Comparison of ENCODE assay signal across 1 cellular context in the genomic region with DNA sequence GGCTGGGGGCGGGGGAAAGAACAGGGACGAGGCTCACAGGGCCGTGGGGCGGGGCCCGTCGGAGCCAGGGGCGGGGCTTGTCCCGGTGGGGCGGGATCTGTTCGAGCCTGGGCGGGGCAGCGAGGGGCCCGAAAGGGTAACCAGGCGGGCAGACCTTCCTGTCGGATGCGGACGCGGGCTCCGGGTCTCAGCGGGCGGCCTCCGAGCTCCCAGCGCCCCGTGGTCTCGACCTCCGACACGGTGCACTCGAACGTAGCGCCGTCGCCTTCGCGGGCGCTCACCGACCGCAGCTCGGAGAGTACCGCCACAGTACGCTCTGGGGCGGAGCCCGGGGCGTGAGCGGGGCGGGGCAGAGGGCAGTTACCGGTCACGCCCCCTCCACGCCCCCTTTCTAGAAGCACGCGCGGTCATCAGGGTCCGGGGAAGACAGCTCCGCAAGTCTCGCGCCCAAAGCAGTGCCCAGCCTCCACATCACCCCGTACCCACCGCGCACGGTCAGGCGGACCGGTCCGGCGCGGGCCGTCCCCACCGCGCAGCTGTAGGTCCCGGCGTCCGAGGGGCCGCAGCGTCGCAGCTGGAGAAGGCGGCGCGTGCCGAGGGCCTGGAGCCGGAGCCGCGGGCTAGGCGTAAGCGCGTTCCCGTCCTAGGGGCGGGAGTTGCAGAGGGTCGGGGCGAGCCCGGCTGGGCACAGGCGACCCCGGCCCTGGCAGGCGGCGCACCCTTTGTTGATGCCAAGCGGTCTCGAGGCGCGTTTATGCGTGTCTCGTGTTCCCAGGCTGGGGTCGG.
TF ChIP-seq lines count a peak whose summit lies in the region.

No MANE protein-coding gene starts in this region.

TF ChIP-seq in HepG2, 621 proteins besides CTCF, POLR2A, EP300 and RAD21 (continued from another document and continues in another):
- TF ChIP-seq ZNF616 (CRISPR knock-in tag; IDR thresholded peaks at IDR 0.05; ENCODE audit: low read depth) (peak; percentile 93), FOXP1 (IDR thresholded peaks at IDR 0.05) (no peak), FOXP1 (CRISPR knock-in tag; IDR thresholded peaks at IDR 0.05) (no peak), ARNT2 (CRISPR knock-in tag; IDR thresholded peaks at IDR 0.05; ENCODE audit: low read depth) (peak; percentile 86), ETV6 (CRISPR knock-in tag; conservative IDR thresholded peaks at IDR 0.05) (peak; percentile 56; the same call in 1 of the 2 replicates), CBX2 (IDR thresholded peaks at IDR 0.05; ENCODE audit: low read depth, low read length) (no peak), CBX2 (CRISPR knock-in tag; IDR thresholded peaks at IDR 0.05; ENCODE audit: low read depth) (no peak), KLF11 (CRISPR knock-in tag; IDR thresholded peaks at IDR 0.05) (no peak), SAFB2 (CRISPR knock-in tag; IDR thresholded peaks at IDR 0.05; ENCODE audit: borderline replicate concordance, low read depth) (peak; percentile 81; the same call in 1 of the 2 replicates), ZNF441 (CRISPR knock-in tag; IDR thresholded peaks at IDR 0.05; ENCODE audit: borderline replicate concordance) (peak; percentile 86), FOXK1 (CRISPR knock-in tag; IDR thresholded peaks at IDR 0.05; ENCODE audit: borderline replicate concordance, low read depth) (peak; percentile 43; the same call in 1 of the 2 replicates), SYNCRIP (IDR thresholded peaks at IDR 0.05; ENCODE audit: insufficient read depth, low read depth, low read length) (no peak), ZNF572 (CRISPR knock-in tag; IDR thresholded peaks at IDR 0.05) (no peak), SIN3B (IDR thresholded peaks at IDR 0.05; ENCODE audit: low read length) (no peak), CAMTA2 (CRISPR knock-in tag; IDR thresholded peaks at IDR 0.05; ENCODE audit: borderline replicate concordance) (no peak), KAT2B (IDR thresholded peaks at IDR 0.05; ENCODE audit: borderline replicate concordance, low read depth, low read length) (no peak), ZMYM2 (CRISPR knock-in tag; IDR thresholded peaks at IDR 0.05) (no peak), ZNF83 (CRISPR knock-in tag; IDR thresholded peaks at IDR 0.05; ENCODE audit: borderline replicate concordance) (peak; percentile 81; the same call in 1 of the 2 replicates), ZBTB42 (CRISPR knock-in tag; IDR thresholded peaks at IDR 0.05) (no peak), JUNB (CRISPR knock-in tag; IDR thresholded peaks at IDR 0.05; ENCODE audit: borderline replicate concordance) (no peak), ZNF18 (CRISPR knock-in tag; IDR thresholded peaks at IDR 0.05; ENCODE audit: insufficient replicate concordance) (peak; percentile 90), DMAP1 (CRISPR knock-in tag; IDR thresholded peaks at IDR 0.05) (peak; percentile 48; the same call in 1 of the 2 replicates), HDAC6 (IDR thresholded peaks at IDR 0.05; ENCODE audit: low read depth, low read length) (no peak), RXRB (CRISPR knock-in tag; IDR thresholded peaks at IDR 0.05; ENCODE audit: borderline replicate concordance) (0 out of 2 replicates have a peak, but pooled peaks have one; percentile 12), ZFP90 (CRISPR knock-in tag; IDR thresholded peaks at IDR 0.05; ENCODE audit: borderline replicate concordance) (no peak; the same call in 1 of the 2 replicates), TBL1XR1 (IDR thresholded peaks at IDR 0.05; ENCODE audit: borderline replicate concordance, low read length, partially characterized antibody) (no peak), ZNF331 (CRISPR knock-in tag; IDR thresholded peaks at IDR 0.05) (no peak; the same call in 1 of the 2 replicates), POLR2AphosphoS2 (IDR thresholded peaks at IDR 0.05; ENCODE audit: low read depth, low read length) (0 out of 2 replicates have a peak, but pooled peaks have one; percentile 33), ZNF33A (CRISPR knock-in tag; IDR thresholded peaks at IDR 0.05; ENCODE audit: borderline replicate concordance) (no peak)
- TF ChIP-seq, protein P1, sequence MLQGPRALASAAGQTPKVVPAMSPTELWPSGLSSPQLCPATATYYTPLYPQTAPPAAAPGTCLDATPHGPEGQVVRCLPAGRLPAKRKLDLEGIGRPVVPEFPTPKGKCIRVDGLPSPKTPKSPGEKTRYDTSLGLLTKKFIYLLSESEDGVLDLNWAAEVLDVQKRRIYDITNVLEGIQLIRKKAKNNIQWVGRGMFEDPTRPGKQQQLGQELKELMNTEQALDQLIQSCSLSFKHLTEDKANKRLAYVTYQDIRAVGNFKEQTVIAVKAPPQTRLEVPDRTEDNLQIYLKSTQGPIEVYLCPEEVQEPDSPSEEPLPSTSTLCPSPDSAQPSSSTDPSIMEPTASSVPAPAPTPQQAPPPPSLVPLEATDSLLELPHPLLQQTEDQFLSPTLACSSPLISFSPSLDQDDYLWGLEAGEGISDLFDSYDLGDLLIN (CRISPR knock-in tag; IDR thresholded peaks at IDR 0.05; ENCODE audit: borderline replicate concordance): 0 out of 2 replicates have a peak, but pooled peaks have one; percentile 39
- TF ChIP-seq, protein P2, sequence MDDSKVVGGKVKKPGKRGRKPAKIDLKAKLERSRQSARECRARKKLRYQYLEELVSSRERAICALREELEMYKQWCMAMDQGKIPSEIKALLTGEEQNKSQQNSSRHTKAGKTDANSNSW (CRISPR knock-in tag; IDR thresholded peaks at IDR 0.05; ENCODE audit: borderline replicate concordance): 0 out of 2 replicates have a peak, but pooled peaks have one; percentile 68
- TF ChIP-seq, protein P3, sequence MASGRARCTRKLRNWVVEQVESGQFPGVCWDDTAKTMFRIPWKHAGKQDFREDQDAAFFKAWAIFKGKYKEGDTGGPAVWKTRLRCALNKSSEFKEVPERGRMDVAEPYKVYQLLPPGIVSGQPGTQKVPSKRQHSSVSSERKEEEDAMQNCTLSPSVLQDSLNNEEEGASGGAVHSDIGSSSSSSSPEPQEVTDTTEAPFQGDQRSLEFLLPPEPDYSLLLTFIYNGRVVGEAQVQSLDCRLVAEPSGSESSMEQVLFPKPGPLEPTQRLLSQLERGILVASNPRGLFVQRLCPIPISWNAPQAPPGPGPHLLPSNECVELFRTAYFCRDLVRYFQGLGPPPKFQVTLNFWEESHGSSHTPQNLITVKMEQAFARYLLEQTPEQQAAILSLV (CRISPR knock-in tag; IDR thresholded peaks at IDR 0.05; ENCODE audit: borderline replicate concordance): peak; percentile 92; the same call in 1 of the 2 replicates
- TF ChIP-seq, protein P4, sequence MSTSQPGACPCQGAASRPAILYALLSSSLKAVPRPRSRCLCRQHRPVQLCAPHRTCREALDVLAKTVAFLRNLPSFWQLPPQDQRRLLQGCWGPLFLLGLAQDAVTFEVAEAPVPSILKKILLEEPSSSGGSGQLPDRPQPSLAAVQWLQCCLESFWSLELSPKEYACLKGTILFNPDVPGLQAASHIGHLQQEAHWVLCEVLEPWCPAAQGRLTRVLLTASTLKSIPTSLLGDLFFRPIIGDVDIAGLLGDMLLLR (CRISPR knock-in tag; IDR thresholded peaks at IDR 0.05): 0 out of 2 replicates have a peak, but pooled peaks have one; percentile 61
- TF ChIP-seq, protein P5, sequence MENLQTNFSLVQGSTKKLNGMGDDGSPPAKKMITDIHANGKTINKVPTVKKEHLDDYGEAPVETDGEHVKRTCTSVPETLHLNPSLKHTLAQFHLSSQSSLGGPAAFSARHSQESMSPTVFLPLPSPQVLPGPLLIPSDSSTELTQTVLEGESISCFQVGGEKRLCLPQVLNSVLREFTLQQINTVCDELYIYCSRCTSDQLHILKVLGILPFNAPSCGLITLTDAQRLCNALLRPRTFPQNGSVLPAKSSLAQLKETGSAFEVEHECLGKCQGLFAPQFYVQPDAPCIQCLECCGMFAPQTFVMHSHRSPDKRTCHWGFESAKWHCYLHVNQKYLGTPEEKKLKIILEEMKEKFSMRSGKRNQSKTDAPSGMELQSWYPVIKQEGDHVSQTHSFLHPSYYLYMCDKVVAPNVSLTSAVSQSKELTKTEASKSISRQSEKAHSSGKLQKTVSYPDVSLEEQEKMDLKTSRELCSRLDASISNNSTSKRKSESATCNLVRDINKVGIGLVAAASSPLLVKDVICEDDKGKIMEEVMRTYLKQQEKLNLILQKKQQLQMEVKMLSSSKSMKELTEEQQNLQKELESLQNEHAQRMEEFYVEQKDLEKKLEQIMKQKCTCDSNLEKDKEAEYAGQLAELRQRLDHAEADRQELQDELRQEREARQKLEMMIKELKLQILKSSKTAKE (CRISPR knock-in tag; IDR thresholded peaks at IDR 0.05; ENCODE audit: borderline replicate concordance): peak; percentile 16; the same call in 1 of the 2 replicates
- TF ChIP-seq, protein P6, sequence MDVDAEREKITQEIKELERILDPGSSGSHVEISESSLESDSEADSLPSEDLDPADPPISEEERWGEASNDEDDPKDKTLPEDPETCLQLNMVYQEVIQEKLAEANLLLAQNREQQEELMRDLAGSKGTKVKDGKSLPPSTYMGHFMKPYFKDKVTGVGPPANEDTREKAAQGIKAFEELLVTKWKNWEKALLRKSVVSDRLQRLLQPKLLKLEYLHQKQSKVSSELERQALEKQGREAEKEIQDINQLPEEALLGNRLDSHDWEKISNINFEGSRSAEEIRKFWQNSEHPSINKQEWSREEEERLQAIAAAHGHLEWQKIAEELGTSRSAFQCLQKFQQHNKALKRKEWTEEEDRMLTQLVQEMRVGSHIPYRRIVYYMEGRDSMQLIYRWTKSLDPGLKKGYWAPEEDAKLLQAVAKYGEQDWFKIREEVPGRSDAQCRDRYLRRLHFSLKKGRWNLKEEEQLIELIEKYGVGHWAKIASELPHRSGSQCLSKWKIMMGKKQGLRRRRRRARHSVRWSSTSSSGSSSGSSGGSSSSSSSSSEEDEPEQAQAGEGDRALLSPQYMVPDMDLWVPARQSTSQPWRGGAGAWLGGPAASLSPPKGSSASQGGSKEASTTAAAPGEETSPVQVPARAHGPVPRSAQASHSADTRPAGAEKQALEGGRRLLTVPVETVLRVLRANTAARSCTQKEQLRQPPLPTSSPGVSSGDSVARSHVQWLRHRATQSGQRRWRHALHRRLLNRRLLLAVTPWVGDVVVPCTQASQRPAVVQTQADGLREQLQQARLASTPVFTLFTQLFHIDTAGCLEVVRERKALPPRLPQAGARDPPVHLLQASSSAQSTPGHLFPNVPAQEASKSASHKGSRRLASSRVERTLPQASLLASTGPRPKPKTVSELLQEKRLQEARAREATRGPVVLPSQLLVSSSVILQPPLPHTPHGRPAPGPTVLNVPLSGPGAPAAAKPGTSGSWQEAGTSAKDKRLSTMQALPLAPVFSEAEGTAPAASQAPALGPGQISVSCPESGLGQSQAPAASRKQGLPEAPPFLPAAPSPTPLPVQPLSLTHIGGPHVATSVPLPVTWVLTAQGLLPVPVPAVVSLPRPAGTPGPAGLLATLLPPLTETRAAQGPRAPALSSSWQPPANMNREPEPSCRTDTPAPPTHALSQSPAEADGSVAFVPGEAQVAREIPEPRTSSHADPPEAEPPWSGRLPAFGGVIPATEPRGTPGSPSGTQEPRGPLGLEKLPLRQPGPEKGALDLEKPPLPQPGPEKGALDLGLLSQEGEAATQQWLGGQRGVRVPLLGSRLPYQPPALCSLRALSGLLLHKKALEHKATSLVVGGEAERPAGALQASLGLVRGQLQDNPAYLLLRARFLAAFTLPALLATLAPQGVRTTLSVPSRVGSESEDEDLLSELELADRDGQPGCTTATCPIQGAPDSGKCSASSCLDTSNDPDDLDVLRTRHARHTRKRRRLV (CRISPR knock-in tag; IDR thresholded peaks at IDR 0.05): peak; percentile 81; the same call in 1 of the 2 replicates
- TF ChIP-seq, protein P7, sequence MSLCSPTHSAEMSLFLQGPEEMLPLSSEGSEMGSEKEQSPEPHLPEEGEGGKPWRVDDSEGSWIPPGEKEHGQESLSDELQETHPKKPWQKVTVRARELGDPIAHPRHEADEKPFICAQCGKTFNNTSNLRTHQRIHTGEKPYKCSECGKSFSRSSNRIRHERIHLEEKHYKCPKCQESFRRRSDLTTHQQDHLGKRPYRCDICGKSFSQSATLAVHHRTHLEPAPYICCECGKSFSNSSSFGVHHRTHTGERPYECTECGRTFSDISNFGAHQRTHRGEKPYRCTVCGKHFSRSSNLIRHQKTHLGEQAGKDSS (CRISPR knock-in tag; IDR thresholded peaks at IDR 0.05; ENCODE audit: borderline replicate concordance, low read depth): peak; percentile 43; the same call in 1 of the 2 replicates
